In genomic region chr11:3994030-3994640, GRCh38 we compare ENCODE assay signal across 17 cellular contexts.
A peak's percentile ranks its signal among the peaks of the same experiment; 100 is the strongest.
DNase-seq lines count a peak whose midpoint lies in the region; ATAC-seq, FAIRE-seq and TF ChIP-seq lines count a peak whose summit lies in the region.
"Had no signal": no experiment of that assay in that cellular context is flagged by ENCODE, and none has a peak within 500 bp of the region (broad histone marks: within the 10 kb centered on the region; RNA-seq: fewer than 3 reads in every experiment).

No MANE protein-coding gene starts in this region.

- dilution Hi-C loops in endothelial cell of umbilical vein (cut with MboI; ENCODE audit: extremely low pct_ligation_motif_present, low sequenced_read_pairs) = no loop called here

- H3K4me2 ChIP-seq in endothelial cell of umbilical vein (ENCODE audit: insufficient read depth, low read length) = no peak overlapping the region
- H3K4me2 ChIP-seq: BLaER1 treated with 17β-estradiol and CSF1 and Interleukin-3, amounts not matched to agents 10 nM and 100 nM had no signal

- H3K4me3 ChIP-seq in A673 (ENCODE audit: low read depth, low read length, poor library complexity, severe bottlenecking) (no peak overlapping the region), endothelial cell of umbilical vein (replicated peaks in 1 of 3; ENCODE audit: insufficient read depth in 1 of 3, low read depth in 1 of 3, low read length in 3 of 3) (no peak overlapping the region)
- H3K4me3 ChIP-seq: sigmoid colon, tibial nerve had no signal

- H3K4me1 ChIP-seq in A673 (ENCODE audit: insufficient read depth, low read length, poor library complexity, severe bottlenecking) (peaks cover 10% of the 10 kb centered on the region), endothelial cell of umbilical vein (ENCODE audit: control insufficient read depth, extremely low read depth, insufficient read depth, low read length) (peaks cover 16% of the 10 kb centered on the region)
- H3K4me1 ChIP-seq: tibial nerve had no signal

- H3K9ac ChIP-seq in endothelial cell of umbilical vein (replicated peaks; ENCODE audit: extremely low read depth, insufficient read depth, low read length) = no peak overlapping the region
- H3K9ac ChIP-seq: BLaER1 treated with 17β-estradiol and CSF1 and Interleukin-3, amounts not matched to agents 10 nM and 100 nM had no signal

- intact Hi-C loops in A673 (cut with micrococcal nuclease; ENCODE audit: unreplicated experiment) = no loop called here
- intact Hi-C loops in endothelial cell of umbilical vein (cut with micrococcal nuclease) = no loop called here
- intact Hi-C loops in left cardiac atrium (cut with DNase I) = no loop called here

- TF ChIP-seq CTCF in A673 (conservative IDR thresholded peaks at IDR 0.05; ENCODE audit: low read depth, low read length) (no peak), endothelial cell of umbilical vein (IDR thresholded peaks at IDR 0.05; ENCODE audit: extremely low read depth in 1 of 2, insufficient read depth in 1 of 2, low read depth in 1 of 2, low read length in 2 of 2) (no peak)

- no peaks in the 10 kb centered on the region for H4K20me1 ChIP-seq in endothelial cell of umbilical vein (replicated peaks; ENCODE audit: control insufficient read depth, extremely low read depth, insufficient read depth, low read length)

- ATAC-seq in HG02884 (IDR thresholded peaks at IDR 0.05; ENCODE audit: unreplicated experiment) (no peak), GM19035 (IDR thresholded peaks at IDR 0.05; ENCODE audit: unreplicated experiment) (no peak), HG02678 (IDR thresholded peaks at IDR 0.05; ENCODE audit: unreplicated experiment) (no peak), left cardiac atrium (no peak)

- no peaks in the 10 kb centered on the region for H3K9me1 ChIP-seq in endothelial cell of umbilical vein (replicated peaks; ENCODE audit: control insufficient read depth, extremely low read depth, insufficient read depth, low read length)

- no peak for TF ChIP-seq POLR2A in endothelial cell of umbilical vein (IDR thresholded peaks at IDR 0.05; ENCODE audit: low read depth, low read length)

- H3K27ac ChIP-seq in A673 (ENCODE audit: low read depth, low read length, poor library complexity, severe bottlenecking) (no peak overlapping the region), endothelial cell of umbilical vein (ENCODE audit: insufficient read depth, low read depth, low read length) (no peak overlapping the region)
- H3K27ac ChIP-seq: BLaER1 treated with 17β-estradiol and CSF1 and Interleukin-3, amounts not matched to agents 10 nM and 100 nM; neutrophil; sigmoid colon; tibial nerve had no signal

- CTCF ChIA-PET in A673 (lab: Charles Lee) = no interaction called here
- CTCF ChIA-PET in endothelial cell of umbilical vein (lab: Charles Lee) = no interaction called here

- H3K9me3 ChIP-seq in A673 (ENCODE audit: low read depth, low read length, poor library complexity, severe bottlenecking) (peaks cover 11% of the 10 kb centered on the region), endothelial cell of umbilical vein (replicated peaks; ENCODE audit: control insufficient read depth, insufficient read depth, low read length) (no peaks in the 10 kb centered on the region)
- H3K9me3 ChIP-seq: neutrophil had no signal

- DNase-seq in A673 (ENCODE audit: low spot score) (peak; percentile 10), ELR (ENCODE audit: low read depth) (peak; percentile 55), RKO (ENCODE audit: low spot score) (peak; percentile 64), endothelial cell of umbilical vein (ENCODE audit: low read depth, low spot score) (peak; percentile 19), left cardiac atrium (no peak)
- DNase-seq: amniotic stem cell; NCI-H1436; NCI-H446; sigmoid colon; stimulated activated CD4-positive, alpha-beta T cell treated with anti-CD3 and anti-CD28 coated beads, Interleukin-2, amount 100 ng/mL, for 48 hours had no signal

- BruUV-seq in A673 (replicated peaks; lab: Mats Ljungman, UMichigan) (no TSS peak), endothelial cell of umbilical vein (replicated peaks; lab: Mats Ljungman, UMichigan) (no TSS peak)

- no peak overlapping the region for H2AFZ ChIP-seq in endothelial cell of umbilical vein (ENCODE audit: low read depth, low read length)

- H3K36me3 ChIP-seq in A673 (ENCODE audit: insufficient read depth, low read length, poor library complexity, severe bottlenecking) = no peaks in the 10 kb centered on the region
- H3K36me3 ChIP-seq in endothelial cell of umbilical vein (ENCODE audit: control insufficient read depth in 2 of 2, extremely low read depth in 1 of 2, insufficient read depth in 2 of 2, low read length in 2 of 2) = no peaks in the 10 kb centered on the region
- H3K36me3 ChIP-seq: neutrophil, sigmoid colon had no signal

- POLR2A ChIA-PET in A673 (lab: Charles Lee; ENCODE audit: low non-redundant PET) = no interaction called here
- POLR2A ChIA-PET in endothelial cell of umbilical vein (lab: Charles Lee) = no interaction called here

- no peaks in the 10 kb centered on the region for H3K79me2 ChIP-seq in endothelial cell of umbilical vein (ENCODE audit: control insufficient read depth, insufficient read depth, low read length)

- H3K27me3 ChIP-seq in A673 (replicated peaks; ENCODE audit: insufficient read depth, low read depth, low read length, poor library complexity) (no peaks in the 10 kb centered on the region), endothelial cell of umbilical vein (ENCODE audit: control insufficient read depth in 2 of 2, insufficient read depth in 2 of 2, low read length in 2 of 2) (no peaks in the 10 kb centered on the region)
- H3K27me3 ChIP-seq: BLaER1 treated with 17β-estradiol and CSF1 and Interleukin-3, amounts not matched to agents 10 nM and 100 nM; neutrophil; sigmoid colon; tibial nerve had no signal

- no peak for FAIRE-seq in endothelial cell of umbilical vein (lab: Jason Lieb, UNC)
- FAIRE-seq: colon had no signal

TF ChIP-seq in endothelial cell of umbilical vein, 7 proteins besides CTCF, POLR2A, EP300 and RAD21:
- no peak for TF ChIP-seq MYC (IDR thresholded peaks at IDR 0.05; ENCODE audit: low read depth, low read length)
- no peak for TF ChIP-seq EZH2 (IDR thresholded peaks at IDR 0.05; ENCODE audit: borderline replicate concordance, low read depth, low read length, severe bottlenecking)
- peak; percentile 69 for TF ChIP-seq JUN (IDR thresholded peaks at IDR 0.05; ENCODE audit: borderline replicate concordance, insufficient read depth, insufficient read length, low read depth)
- no peak for TF ChIP-seq MAX (IDR thresholded peaks at IDR 0.05; ENCODE audit: insufficient read depth, insufficient read length)
- TF ChIP-seq FOS (IDR thresholded peaks at IDR 0.05; ENCODE audit: borderline replicate concordance, insufficient read depth, low read length) = peak; percentile 70
- TF ChIP-seq POLR2AphosphoS5 (IDR thresholded peaks at IDR 0.05; ENCODE audit: insufficient read depth, low read depth, low read length) = peak; percentile 14
- TF ChIP-seq GATA2 (IDR thresholded peaks at IDR 0.05; ENCODE audit: insufficient read depth, insufficient read length, low read depth, low read length) = no peak
